24 cellular contexts compared by ENCODE assay signal in the genomic region with DNA sequence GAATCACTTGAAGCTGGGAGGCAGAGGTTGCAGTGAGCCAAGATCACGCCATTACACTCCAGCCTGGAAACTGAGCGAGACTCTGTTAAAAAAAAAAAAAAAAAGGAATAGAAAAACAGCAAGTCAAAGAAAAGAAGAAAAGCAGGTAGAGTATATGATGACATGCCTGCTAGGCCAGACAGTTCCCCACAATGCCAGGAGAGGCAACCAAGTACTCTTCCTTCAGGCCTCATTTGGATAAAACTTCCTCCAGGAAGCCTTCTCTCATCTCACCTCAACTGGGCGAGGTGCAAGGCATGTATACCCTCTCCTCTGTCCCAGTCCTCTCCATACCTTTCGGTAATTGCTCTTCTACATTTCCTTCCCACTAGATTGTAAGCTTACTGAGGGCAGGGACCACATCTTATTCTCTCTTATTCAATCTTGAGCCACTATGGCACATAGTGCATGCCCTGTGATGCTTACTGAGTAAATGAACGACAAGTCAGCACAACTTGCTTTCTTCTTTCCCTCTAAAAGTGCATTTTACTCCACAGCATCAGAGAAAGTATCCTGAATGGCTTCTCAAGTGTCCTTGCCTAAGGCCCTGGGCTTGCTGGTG. TPM values are rescaled to one million over a fixed set of nuclear protein-coding genes. Genes with fewer than 3 reads are reported as not detected.
DNase-seq lines count a peak whose midpoint lies in the region; ATAC-seq, FAIRE-seq and TF ChIP-seq lines count a peak whose summit lies in the region.
"Had no signal": no experiment of that assay in that cellular context is flagged by ENCODE, and none has a peak within 500 bp of the region (broad histone marks: within the 10 kb centered on the region; RNA-seq: fewer than 3 reads in every experiment).

No MANE protein-coding gene starts in this region.

- CTCF ChIA-PET in A549 (lab: Yijun Ruan, JAX) = no interaction called here

- no peak for TF ChIP-seq EP300 in A549 (IDR thresholded peaks at IDR 0.05)

- H3K36me3 Mint-ChIP-seq in astrocyte (ENCODE audit: low read depth, unreplicated experiment) (no peaks in the 10 kb centered on the region), endodermal cell (ENCODE audit: low read depth) (no peaks in the 10 kb centered on the region)
- H3K36me3 Mint-ChIP-seq: CD8-positive, alpha-beta memory T cell had no signal

- H3K9me3 Mint-ChIP-seq in astrocyte (ENCODE audit: unreplicated experiment) = no peaks in the 10 kb centered on the region
- no peaks in the 10 kb centered on the region for H3K9me3 Mint-ChIP-seq in endodermal cell
- H3K9me3 Mint-ChIP-seq: CD4-positive, alpha-beta T cell; CD8-positive, alpha-beta memory T cell; GM23338; H9 had no signal

- TF ChIP-seq POLR2A in A549 (IDR thresholded peaks at IDR 0.05; ENCODE audit: low read length) = no peak

- H3K27me3 ChIP-seq in astrocyte (ENCODE audit: insufficient read depth, low read length) (no peaks in the 10 kb centered on the region), endodermal cell (ENCODE audit: control insufficient read depth, insufficient read depth, low read length, poor library complexity, severe bottlenecking) (no peaks in the 10 kb centered on the region)
- H3K27me3 ChIP-seq: BE2C; BLaER1 treated with 17β-estradiol and CSF1 and Interleukin-3, amounts not matched to agents 10 nM and 100 nM had no signal

- peak; percentile 53 to 56; a peak in 3 of 6 replicates for ATAC-seq in A549
- no peak for ATAC-seq in GM19397 (IDR thresholded peaks at IDR 0.05; ENCODE audit: unreplicated experiment)
- ATAC-seq: GM12878, GM23338, HCT116 had no signal

- TF ChIP-seq RAD21 in A549 (conservative IDR thresholded peaks at IDR 0.05 in 1 of 2, IDR thresholded peaks at IDR 0.05 in 1 of 2) = no peak

- TF ChIP-seq CTCF in A549 (IDR thresholded peaks at IDR 0.05) (no peak), astrocyte (IDR thresholded peaks at IDR 0.05; ENCODE audit: insufficient read depth, low read depth, low read length) (no peak), endodermal cell (conservative IDR thresholded peaks at IDR 0.05) (peak; percentile 26)

- H3K27ac Mint-ChIP-seq in astrocyte (ENCODE audit: unreplicated experiment) (peak overlapping the region; percentile 24), endodermal cell (no peak overlapping the region)
- H3K27ac Mint-ChIP-seq: CD4-positive, alpha-beta T cell; GM23338; H9 had no signal

- H3K79me2 ChIP-seq in astrocyte (ENCODE audit: insufficient read depth, low read length) = no peaks in the 10 kb centered on the region

- H3K27me3 Mint-ChIP-seq in astrocyte (ENCODE audit: low read depth, unreplicated experiment) = no peaks in the 10 kb centered on the region
- H3K27me3 Mint-ChIP-seq in endodermal cell (ENCODE audit: insufficient read depth) = peaks cover 12% of the 10 kb centered on the region

- H3K9ac ChIP-seq in astrocyte (ENCODE audit: low read length) (no peak overlapping the region), endodermal cell (ENCODE audit: extremely low read depth, low read length, poor library complexity, severe bottlenecking) (no peak overlapping the region)
- H3K9ac ChIP-seq: BLaER1 treated with 17β-estradiol and CSF1 and Interleukin-3, amounts not matched to agents 10 nM and 100 nM had no signal

- 79% methylated on average over 5 of the region's 5 CpGs for WGBS in A549 (ENCODE audit: missing lambda C conversion rate)
- WGBS in endodermal cell (ENCODE audit: insufficient coverage in 1 of 2, insufficient read length in 1 of 2), 2 experiments = 89 to 95% methylated on average over 5 of the region's 5 CpGs

- POLR2A ChIA-PET in A549 (lab: Yijun Ruan, JAX) = no interaction called here

- no peaks in the 10 kb centered on the region for H4K20me1 ChIP-seq in astrocyte (ENCODE audit: insufficient read depth, low read length)
- H4K20me1 ChIP-seq: BLaER1 treated with 17β-estradiol and CSF1 and Interleukin-3, amounts not matched to agents 10 nM and 100 nM had no signal

- H3K36me3 ChIP-seq in astrocyte (ENCODE audit: insufficient read depth, low read length) (no peaks in the 10 kb centered on the region), endodermal cell (ENCODE audit: control insufficient read depth, insufficient read depth, low read length) (no peaks in the 10 kb centered on the region)
- H3K36me3 ChIP-seq: BE2C; BLaER1 treated with 17β-estradiol and CSF1 and Interleukin-3, amounts not matched to agents 10 nM and 100 nM had no signal

- H3K4me3 ChIP-seq in A549 (no peak overlapping the region), astrocyte (ENCODE audit: insufficient read depth, low read depth, low read length) (no peak overlapping the region), endodermal cell (ENCODE audit: low read length) (no peak overlapping the region)
- H3K4me3 ChIP-seq: BLaER1 treated with 17β-estradiol and CSF1 and Interleukin-3, amounts not matched to agents 10 nM and 100 nM; GM12878; GM23338 had no signal

- H3K4me3 Mint-ChIP-seq in astrocyte (ENCODE audit: unreplicated experiment) (no peak overlapping the region), endodermal cell (no peak overlapping the region)
- H3K4me3 Mint-ChIP-seq: CD14-positive monocyte; CD4-positive, alpha-beta T cell; CD8-positive, alpha-beta memory T cell; GM23338; H9 had no signal

- no peak for FAIRE-seq in A549 (lab: Jason Lieb, UNC)
- no peak for FAIRE-seq in astrocyte (lab: Jason Lieb, UNC)
- FAIRE-seq: A204.1, D721Med, G401.6, GM12878, GM19239 had no signal

- no peak overlapping the region for H2AFZ ChIP-seq in astrocyte (ENCODE audit: low read depth, low read length)
- H2AFZ ChIP-seq: GM23338 had no signal

- no peak overlapping the region for H3K4me2 ChIP-seq in A549
- H3K4me2 ChIP-seq in astrocyte (ENCODE audit: low read length) = no peak overlapping the region
- H3K4me2 ChIP-seq: BLaER1 treated with 17β-estradiol and CSF1 and Interleukin-3, amounts not matched to agents 10 nM and 100 nM; GM23338 had no signal

- H3K27ac ChIP-seq in A549 (no peak overlapping the region), astrocyte (ENCODE audit: low read depth, low read length) (no peak overlapping the region), endodermal cell (ENCODE audit: low read depth, low read length) (no peak overlapping the region)
- H3K27ac ChIP-seq: 22Rv1; BLaER1 treated with 17β-estradiol and CSF1 and Interleukin-3, amounts not matched to agents 10 nM and 100 nM had no signal

- H3K4me1 ChIP-seq in A549 = peaks cover under 1% of the 10 kb centered on the region; the same call in 1 of the 3 replicates
- no peaks in the 10 kb centered on the region for H3K4me1 ChIP-seq in astrocyte (ENCODE audit: insufficient read depth, low read length)
- H3K4me1 ChIP-seq in endodermal cell (ENCODE audit: control insufficient read depth, insufficient read depth, low read length) = peaks cover 4% of the 10 kb centered on the region

- H3K9me3 ChIP-seq in A549 (0 out of 3 replicates have a peak, but pooled peaks cover under 1% of the 10 kb centered on the region), astrocyte (ENCODE audit: insufficient read depth, low read depth, low read length) (no peaks in the 10 kb centered on the region), endodermal cell (ENCODE audit: control insufficient read depth, low read length) (no peaks in the 10 kb centered on the region)
- H3K9me3 ChIP-seq: BE2C; BLaER1 treated with 17β-estradiol and CSF1 and Interleukin-3, amounts not matched to agents 10 nM and 100 nM had no signal

- H3K4me1 Mint-ChIP-seq in astrocyte (ENCODE audit: low read depth, unreplicated experiment) = peaks cover 23% of the 10 kb centered on the region
- H3K4me1 Mint-ChIP-seq in endodermal cell = peaks cover 24% of the 10 kb centered on the region
- H3K4me1 Mint-ChIP-seq: CD14-positive monocyte; CD8-positive, alpha-beta memory T cell had no signal

- DNase-seq in A549 (ENCODE audit: low read depth in 1 of 2, low spot score in 1 of 2) (no peak), astrocyte (ENCODE audit: low read depth) (no peak), endodermal cell (no peak), pons (ENCODE audit: low spot score) (no peak)
- no peak for DNase-seq in effector CD8-positive, alpha-beta T cell (lab: John Stamatoyannopoulos, UW)
- DNase-seq: ACHN; AML-193; BE2C; CD4-positive, alpha-beta T cell; CD8-positive, alpha-beta memory T cell; DMS 273 treated with DMSO at 0.1 percent for 48 hours; DMS79; H9 had no signal

TF ChIP-seq in A549, 52 proteins besides CTCF, POLR2A, EP300 and RAD21:
- TF ChIP-seq ZSCAN20 (CRISPR knock-in tag; IDR thresholded peaks at IDR 0.05) = no peak
- TF ChIP-seq BCL3 (IDR thresholded peaks at IDR 0.05) = no peak
- TF ChIP-seq, protein P1, sequence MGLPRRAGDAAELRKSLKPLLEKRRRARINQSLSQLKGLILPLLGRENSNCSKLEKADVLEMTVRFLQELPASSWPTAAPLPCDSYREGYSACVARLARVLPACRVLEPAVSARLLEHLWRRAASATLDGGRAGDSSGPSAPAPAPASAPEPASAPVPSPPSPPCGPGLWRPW (IDR thresholded peaks at IDR 0.05) = no peak
- TF ChIP-seq BHLHE40 (IDR thresholded peaks at IDR 0.05; ENCODE audit: low read depth, low read length) = no peak
- no peak for TF ChIP-seq HOXB5 (CRISPR knock-in tag; IDR thresholded peaks at IDR 0.05)
TF ChIP-seq in A549: peak in this region for 0.

RNA-seq across cellular contexts. Expression of gene SPRED2, which starts 10.1 kb away (rescaled TPM):
- 28.1 and 29.3 TPM in 2 replicates for polyA plus RNA-seq in A549 (2011; rRNA removed)
- 22.4 and 26.0 TPM in 2 replicates for polyA plus RNA-seq in A549 (2012; cell fraction: cytosol; rRNA removed)
- 18.5 and 23.7 TPM in 2 replicates for polyA plus RNA-seq in A549 (2012; cell fraction: nucleus; rRNA removed)
- 18.9 to 22.6 TPM (median 20.6 TPM) in 3 replicates for polyA plus RNA-seq in A549 (2017; fragmentation: RNase III; extraction: RNeasy Plus Mini Kit Qiagen cat#74134 plus additional on column Dnase treatment)
- 24.1 and 25.4 TPM in 2 replicates for polyA minus RNA-seq in A549 (2011; rRNA and poly(A)+ RNA removed)
- total RNA-seq in astrocyte = 47.3 and 55.2 TPM in 2 replicates
- total RNA-seq in endodermal cell = 10 to 100 TPM; 60.3 to 70.1 TPM
- polyA plus RNA-seq in endodermal cell (2013, experiment 1 of 2) = 29.4 TPM
- 27.9 TPM for polyA plus RNA-seq in endodermal cell (2013, experiment 2 of 2)
